20 cellular contexts compared by ENCODE assay signal in the genomic region with DNA sequence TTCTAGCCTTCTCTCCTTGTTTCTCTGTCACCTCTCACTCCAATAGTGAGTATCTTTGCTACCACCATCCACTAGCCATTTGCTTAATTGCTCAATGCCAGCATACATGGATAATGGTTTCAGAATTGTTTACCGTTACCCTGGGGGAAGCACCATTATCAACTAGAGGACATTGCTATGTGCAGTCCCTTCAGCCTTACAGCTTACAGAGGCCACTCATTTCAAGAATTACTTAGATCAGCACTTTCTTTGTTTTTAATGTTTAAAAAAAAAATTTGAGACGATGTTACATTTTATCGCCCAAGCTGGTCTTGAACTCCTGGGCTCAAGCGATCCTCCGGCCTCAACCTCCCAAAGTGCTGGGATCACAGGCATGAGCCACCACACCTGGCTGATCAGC. TPM values are rescaled to one million over a fixed set of nuclear protein-coding genes. Genes with fewer than 3 reads are reported as not detected.
A peak's percentile ranks its signal among the peaks of the same experiment; 100 is the strongest.
DNase-seq lines count a peak whose midpoint lies in the region; ATAC-seq and TF ChIP-seq lines count a peak whose summit lies in the region.
"Had no signal": no experiment of that assay in that cellular context is flagged by ENCODE, and none has a peak within 500 bp of the region (broad histone marks: within the 10 kb centered on the region; RNA-seq: fewer than 3 reads in every experiment).

No MANE protein-coding gene starts in this region.

- CTCF ChIA-PET in activated CD8-positive, alpha-beta memory T cell treated with anti-CD3 and anti-CD28 coated beads, Interleukin-2, amount 10 ng/mL, durations not matched to agents 7 days and 5 days (lab: Charles Lee), result interaction anchor here (1.0 to 4.1 kb wide), 4 partner anchors 8 to 15 kb away, joined by 3 to 40 read pairs (median 8); partner anchors contain the start of gene ORAI2

- H3K4me1 Mint-ChIP-seq in activated CD8-positive, alpha-beta memory T cell treated with anti-CD3 and anti-CD28 coated beads, Interleukin-2, amount 10 ng/mL, durations not matched to agents 7 days and 5 days, result peaks cover 69% of the 10 kb centered on the region
- H3K4me1 Mint-ChIP-seq in activated T-helper 2 cell treated with anti-CD3 and anti-CD28 coated beads, Interferon-gamma antibody, Interleukin-2, Interleukin-4, amounts not matched to agents 10 μg/mL and 5 μg/mL and 100 μg/mL, durations not matched to agents 14 hours and 24 hours and 36 hours (ENCODE audit: low read depth), result peaks cover 56% of the 10 kb centered on the region
- peaks cover 50 to 62% of the 10 kb centered on the region in 2 donors for H3K4me1 Mint-ChIP-seq in natural killer cell treated with Interleukin-12 subunit alpha and Interleukin-12 subunit beta and Interleukin-15 and Interleukin-18, amount 100 ng/mL, for 72 hours (ENCODE audit: low read depth in 2 of 2)
- no peaks in the 10 kb centered on the region for H3K4me1 Mint-ChIP-seq in neural progenitor cell
- H3K4me1 Mint-ChIP-seq: mesothelial cell of epicardium had no signal

- H3K9ac ChIP-seq in neural progenitor cell, result no peak overlapping the region
- H3K9ac ChIP-seq: GM23248 had no signal

- H2AFZ ChIP-seq in neural progenitor cell (replicated peaks), result no peak overlapping the region
- H2AFZ ChIP-seq: GM23248 had no signal

- no peaks in the 10 kb centered on the region for H3K9me3 Mint-ChIP-seq in activated CD8-positive, alpha-beta memory T cell treated with anti-CD3 and anti-CD28 coated beads, Interleukin-2, amount 10 ng/mL, durations not matched to agents 7 days and 5 days (ENCODE audit: low read depth)
- no peaks in the 10 kb centered on the region for H3K9me3 Mint-ChIP-seq in activated T-helper 2 cell treated with anti-CD3 and anti-CD28 coated beads, Interferon-gamma antibody, Interleukin-2, Interleukin-4, amounts not matched to agents 10 μg/mL and 5 μg/mL and 100 μg/mL, durations not matched to agents 14 hours and 24 hours and 36 hours
- no peaks in the 10 kb centered on the region for H3K9me3 Mint-ChIP-seq in natural killer cell treated with Interleukin-12 subunit alpha and Interleukin-12 subunit beta and Interleukin-15 and Interleukin-18, amount 100 ng/mL, for 72 hours
- no peaks in the 10 kb centered on the region for H3K9me3 Mint-ChIP-seq in neural progenitor cell
- H3K9me3 Mint-ChIP-seq: dendritic cell treated with granulocyte-macrophage colony-stimulating factor and Interleukin-4, amounts not matched to agents 40 ng/mL and 50 ng/mL, for 4 days; mesothelial cell of epicardium; type B pancreatic cell had no signal

- no peaks in the 10 kb centered on the region for H3F3A ChIP-seq in neural progenitor cell (ENCODE audit: low read depth)

- H3K79me2 ChIP-seq in neural progenitor cell (ENCODE audit: low read depth), result no peaks in the 10 kb centered on the region

- H3K36me3 ChIP-seq in KOPT-K1 (ENCODE audit: insufficient read depth, low read length) (peaks cover 63% of the 10 kb centered on the region), neural progenitor cell (no peaks in the 10 kb centered on the region)

- ATAC-seq in activated CD8-positive, alpha-beta memory T cell treated with anti-CD3 and anti-CD28 coated beads, Interleukin-2, amount 10 ng/mL, durations not matched to agents 7 days and 5 days, result no peak
- peak; percentile 47 to 55 for ATAC-seq in natural killer cell treated with Interleukin-12 subunit alpha and Interleukin-12 subunit beta and Interleukin-15 and Interleukin-18, amount 100 ng/mL, for 72 hours
- ATAC-seq: body of pancreas had no signal

- no peak overlapping the region for H3K4me3 ChIP-seq in neural progenitor cell
- H3K4me3 ChIP-seq: body of pancreas, GM23248 had no signal

- H3K27me3 ChIP-seq in neural progenitor cell, result no peaks in the 10 kb centered on the region
- H3K27me3 ChIP-seq: body of pancreas had no signal

- DNase-seq in activated CD8-positive, alpha-beta memory T cell treated with anti-CD3 and anti-CD28 coated beads, Interleukin-2, amount 10 ng/mL, durations not matched to agents 7 days and 5 days, result no peak
- DNase-seq in activated CD8-positive, alpha-beta memory T cell treated with anti-CD3 and anti-CD28 coated beads for 24 hours, result no peak
- DNase-seq in activated T-helper 2 cell treated with anti-CD3 and anti-CD28 coated beads, Interferon-gamma antibody, Interleukin-2, Interleukin-4, amounts not matched to agents 10 μg/mL and 5 μg/mL and 100 μg/mL, durations not matched to agents 14 hours and 24 hours and 36 hours (ENCODE audit: low spot score), result no peak
- no peak for DNase-seq in natural killer cell treated with Interleukin-12 subunit alpha and Interleukin-12 subunit beta and Interleukin-15 and Interleukin-18, amount 100 ng/mL, for 72 hours (ENCODE audit: low spot score)
- no peak for DNase-seq in DMS79 (lab: John Stamatoyannopoulos, UW)
- DNase-seq in KG1 (lab: John Stamatoyannopoulos, UW), result no peak
- DNase-seq in neural progenitor cell (ENCODE audit: low spot score), result no peak
- DNase-seq: activated gamma-delta T cell treated with Interleukin-2 at 50 U/mL for 16 hours, body of pancreas, C1 segment of cervical spinal cord, foreskin melanocyte, GM23248, NCI-H1436, NCI-H2171, NCI-H748 treated with DMSO at 0.1 percent for 48 hours, retina had no signal

- H3K4me3 Mint-ChIP-seq in activated CD8-positive, alpha-beta memory T cell treated with anti-CD3 and anti-CD28 coated beads, Interleukin-2, amount 10 ng/mL, durations not matched to agents 7 days and 5 days, result no peak overlapping the region
- no peak overlapping the region for H3K4me3 Mint-ChIP-seq in activated T-helper 2 cell treated with anti-CD3 and anti-CD28 coated beads, Interferon-gamma antibody, Interleukin-2, Interleukin-4, amounts not matched to agents 10 μg/mL and 5 μg/mL and 100 μg/mL, durations not matched to agents 14 hours and 24 hours and 36 hours (ENCODE audit: low read depth)
- H3K4me3 Mint-ChIP-seq in natural killer cell treated with Interleukin-12 subunit alpha and Interleukin-12 subunit beta and Interleukin-15 and Interleukin-18, amount 100 ng/mL, for 72 hours, result peak overlapping the region; percentile 65
- H3K4me3 Mint-ChIP-seq in neural progenitor cell, result no peak overlapping the region
- H3K4me3 Mint-ChIP-seq: dendritic cell treated with granulocyte-macrophage colony-stimulating factor and Interleukin-4, amounts not matched to agents 40 ng/mL and 50 ng/mL, for 4 days; mesothelial cell of epicardium; type B pancreatic cell had no signal

- H3K36me3 Mint-ChIP-seq in activated CD8-positive, alpha-beta memory T cell treated with anti-CD3 and anti-CD28 coated beads, Interleukin-2, amount 10 ng/mL, durations not matched to agents 7 days and 5 days, result peaks cover 41% of the 10 kb centered on the region
- H3K36me3 Mint-ChIP-seq in activated T-helper 2 cell treated with anti-CD3 and anti-CD28 coated beads, Interferon-gamma antibody, Interleukin-2, Interleukin-4, amounts not matched to agents 10 μg/mL and 5 μg/mL and 100 μg/mL, durations not matched to agents 14 hours and 24 hours and 36 hours (ENCODE audit: low read depth), result peaks cover 68% of the 10 kb centered on the region
- no peaks in the 10 kb centered on the region for H3K36me3 Mint-ChIP-seq in natural killer cell treated with Interleukin-12 subunit alpha and Interleukin-12 subunit beta and Interleukin-15 and Interleukin-18, amount 100 ng/mL, for 72 hours
- H3K36me3 Mint-ChIP-seq in neural progenitor cell, result peaks cover 34% of the 10 kb centered on the region

- TF ChIP-seq CTCF in neural progenitor cell (IDR thresholded peaks at IDR 0.05), result no peak

- H3K4me2 ChIP-seq in neural progenitor cell, result no peak overlapping the region

- H3K4me1 ChIP-seq in neural progenitor cell, result no peaks in the 10 kb centered on the region
- H3K4me1 ChIP-seq: body of pancreas had no signal

- no peaks in the 10 kb centered on the region for H3K9me3 ChIP-seq in KOPT-K1 (ENCODE audit: insufficient read depth, low read length, poor library complexity, severe bottlenecking)
- no peaks in the 10 kb centered on the region for H3K9me3 ChIP-seq in neural progenitor cell (ENCODE audit: low read depth)
- H3K9me3 ChIP-seq: body of pancreas had no signal

- intact Hi-C loops in activated T-helper 2 cell treated with anti-CD3 and anti-CD28 coated beads, Interferon-gamma antibody, Interleukin-2, Interleukin-4, amounts not matched to agents 10 μg/mL and 5 μg/mL and 100 μg/mL, durations not matched to agents 14 hours and 24 hours and 36 hours (cut with micrococcal nuclease), result no loop called here

- H3K27me3 Mint-ChIP-seq in activated CD8-positive, alpha-beta memory T cell treated with anti-CD3 and anti-CD28 coated beads, Interleukin-2, amount 10 ng/mL, durations not matched to agents 7 days and 5 days, result no peaks in the 10 kb centered on the region
- H3K27me3 Mint-ChIP-seq in activated T-helper 2 cell treated with anti-CD3 and anti-CD28 coated beads, Interferon-gamma antibody, Interleukin-2, Interleukin-4, amounts not matched to agents 10 μg/mL and 5 μg/mL and 100 μg/mL, durations not matched to agents 14 hours and 24 hours and 36 hours (ENCODE audit: low read depth), result no peaks in the 10 kb centered on the region
- no peaks in the 10 kb centered on the region for H3K27me3 Mint-ChIP-seq in natural killer cell treated with Interleukin-12 subunit alpha and Interleukin-12 subunit beta and Interleukin-15 and Interleukin-18, amount 100 ng/mL, for 72 hours
- H3K27me3 Mint-ChIP-seq in neural progenitor cell (ENCODE audit: insufficient read depth, low read depth), result peaks cover 8% of the 10 kb centered on the region
- H3K27me3 Mint-ChIP-seq: dendritic cell treated with granulocyte-macrophage colony-stimulating factor and Interleukin-4, amounts not matched to agents 40 ng/mL and 50 ng/mL, for 4 days; type B pancreatic cell had no signal

- H4K20me1 ChIP-seq in neural progenitor cell (ENCODE audit: low read depth), result peaks cover 13% of the 10 kb centered on the region

- H3K27ac Mint-ChIP-seq in activated CD8-positive, alpha-beta memory T cell treated with anti-CD3 and anti-CD28 coated beads, Interleukin-2, amount 10 ng/mL, durations not matched to agents 7 days and 5 days, result peak overlapping the region; percentile 38
- peak overlapping the region; percentile 6 for H3K27ac Mint-ChIP-seq in activated T-helper 2 cell treated with anti-CD3 and anti-CD28 coated beads, Interferon-gamma antibody, Interleukin-2, Interleukin-4, amounts not matched to agents 10 μg/mL and 5 μg/mL and 100 μg/mL, durations not matched to agents 14 hours and 24 hours and 36 hours
- peak overlapping the region; percentile 38 to 92 for H3K27ac Mint-ChIP-seq in natural killer cell treated with Interleukin-12 subunit alpha and Interleukin-12 subunit beta and Interleukin-15 and Interleukin-18, amount 100 ng/mL, for 72 hours
- H3K27ac Mint-ChIP-seq in neural progenitor cell, result no peak overlapping the region
- H3K27ac Mint-ChIP-seq: dendritic cell treated with granulocyte-macrophage colony-stimulating factor and Interleukin-4, amounts not matched to agents 40 ng/mL and 50 ng/mL, for 4 days; mesothelial cell of epicardium; type B pancreatic cell had no signal

- H3K27ac ChIP-seq in KOPT-K1 (ENCODE audit: low read depth, low read length, poor library complexity, severe bottlenecking) (peak overlapping the region; percentile 68), neural progenitor cell (no peak overlapping the region)
- H3K27ac ChIP-seq: body of pancreas, GM23248 had no signal

RNA-seq across cellular contexts. Expression of gene ORAI2, which starts 14.8 kb away (rescaled TPM):
- 10 to 100 TPM; 58.1 to 73.7 TPM for total RNA-seq in activated CD8-positive, alpha-beta memory T cell treated with anti-CD3 and anti-CD28 coated beads, Interleukin-2, amount 10 ng/mL, durations not matched to agents 7 days and 5 days
- 53.5 and 53.8 TPM in 2 replicates for total RNA-seq in activated T-helper 2 cell treated with anti-CD3 and anti-CD28 coated beads, Interferon-gamma antibody, Interleukin-2, Interleukin-4, amounts not matched to agents 10 μg/mL and 5 μg/mL and 100 μg/mL, durations not matched to agents 14 hours and 24 hours and 36 hours
- total RNA-seq in natural killer cell treated with Interleukin-12 subunit alpha and Interleukin-12 subunit beta and Interleukin-15 and Interleukin-18, amount 100 ng/mL, for 72 hours, result 10 to 100 TPM; 56.5 to 70.4 TPM
- total RNA-seq in neural progenitor cell (ENCODE audit: low replicate concordance), result 15.7 and 21.9 TPM in 2 replicates

RNA-seq across cellular contexts. Expression of gene PRKRIP1, which starts 22.4 kb away (rescaled TPM):
- total RNA-seq in activated CD8-positive, alpha-beta memory T cell treated with anti-CD3 and anti-CD28 coated beads, Interleukin-2, amount 10 ng/mL, durations not matched to agents 7 days and 5 days, result 10 to 100 TPM; 22.2 to 34.5 TPM
- 25.7 and 30.0 TPM in 2 replicates for total RNA-seq in activated T-helper 2 cell treated with anti-CD3 and anti-CD28 coated beads, Interferon-gamma antibody, Interleukin-2, Interleukin-4, amounts not matched to agents 10 μg/mL and 5 μg/mL and 100 μg/mL, durations not matched to agents 14 hours and 24 hours and 36 hours
- total RNA-seq in natural killer cell treated with Interleukin-12 subunit alpha and Interleukin-12 subunit beta and Interleukin-15 and Interleukin-18, amount 100 ng/mL, for 72 hours, result 10 to 100 TPM; 26.7 to 39.5 TPM
- 29.1 and 44.5 TPM in 2 replicates for total RNA-seq in neural progenitor cell (ENCODE audit: low replicate concordance)

RNA-seq across cellular contexts. Expression of gene ALKBH4, which starts 46.1 kb away (rescaled TPM):
- 10 to 100 TPM; 11.2 to 14.6 TPM for total RNA-seq in activated CD8-positive, alpha-beta memory T cell treated with anti-CD3 and anti-CD28 coated beads, Interleukin-2, amount 10 ng/mL, durations not matched to agents 7 days and 5 days
- 8.9 and 10.0 TPM in 2 replicates for total RNA-seq in activated T-helper 2 cell treated with anti-CD3 and anti-CD28 coated beads, Interferon-gamma antibody, Interleukin-2, Interleukin-4, amounts not matched to agents 10 μg/mL and 5 μg/mL and 100 μg/mL, durations not matched to agents 14 hours and 24 hours and 36 hours
- total RNA-seq in natural killer cell treated with Interleukin-12 subunit alpha and Interleukin-12 subunit beta and Interleukin-15 and Interleukin-18, amount 100 ng/mL, for 72 hours, result 10 to 100 TPM in 1 of 2 donors, 1 to 10 TPM in 1; 7.8 to 19.3 TPM
- total RNA-seq in neural progenitor cell (ENCODE audit: low replicate concordance), result 6.5 and 50.7 TPM in 2 replicates

RNA-seq across cellular contexts. Expression of gene LRWD1, which starts 46.2 kb away (rescaled TPM):
- total RNA-seq in activated CD8-positive, alpha-beta memory T cell treated with anti-CD3 and anti-CD28 coated beads, Interleukin-2, amount 10 ng/mL, durations not matched to agents 7 days and 5 days, result 10 to 100 TPM; 20.6 to 24.0 TPM
- total RNA-seq in activated T-helper 2 cell treated with anti-CD3 and anti-CD28 coated beads, Interferon-gamma antibody, Interleukin-2, Interleukin-4, amounts not matched to agents 10 μg/mL and 5 μg/mL and 100 μg/mL, durations not matched to agents 14 hours and 24 hours and 36 hours, result 21.8 and 22.0 TPM in 2 replicates
- 10 to 100 TPM; 22.9 to 44.2 TPM for total RNA-seq in natural killer cell treated with Interleukin-12 subunit alpha and Interleukin-12 subunit beta and Interleukin-15 and Interleukin-18, amount 100 ng/mL, for 72 hours
- 16.9 and 31.8 TPM in 2 replicates for total RNA-seq in neural progenitor cell (ENCODE audit: low replicate concordance)
